In the genomic region with DNA sequence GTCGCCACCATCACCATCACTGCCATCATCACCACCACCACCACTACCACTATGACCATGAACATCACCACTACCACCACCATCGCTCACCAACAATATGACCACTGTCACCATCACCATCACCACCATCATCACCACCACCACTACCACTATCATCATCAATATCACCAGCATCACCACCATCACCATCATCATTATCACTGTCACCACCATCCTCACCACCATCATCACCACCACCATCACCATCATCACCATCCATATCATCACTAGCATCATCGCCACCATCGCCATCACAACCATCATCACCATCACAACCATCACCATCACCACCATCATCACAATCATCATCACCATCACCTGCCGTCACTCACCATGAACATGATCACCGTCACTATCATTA, we compare ENCODE assay signal across 23 cellular contexts.
"Had no signal": no experiment of that assay in that cellular context is flagged by ENCODE, and none has a peak within 500 bp of the region (broad histone marks: within the 10 kb centered on the region; RNA-seq: fewer than 3 reads in every experiment).

No MANE protein-coding gene starts in this region.

- H2AFZ ChIP-seq: hepatocyte had no signal

- H3K4me1 ChIP-seq: esophagus muscularis mucosa, foreskin keratinocyte, gastroesophageal sphincter, heart left ventricle, lower lobe of right lung had no signal

- H3K4me1 Mint-ChIP-seq: immature natural killer cell, mesothelial cell of epicardium had no signal

- FAIRE-seq: colon, endothelial cell of umbilical vein, frontal cortex, keratinocyte had no signal

- DNase-seq: dermis blood vessel endothelial cell; dorsolateral prefrontal cortex; effector CD4-positive, alpha-beta T cell; effector memory CD4-positive, alpha-beta T cell; foreskin keratinocyte; heart left ventricle; hypothalamus; immature natural killer cell; left colon; left ventricle myocardium superior; lower lobe of right lung; mesenchymal stem cell; mucosa of descending colon had no signal

- H3K4me3 ChIP-seq: coronary artery, dorsolateral prefrontal cortex, esophagus muscularis mucosa, gastroesophageal sphincter, heart left ventricle, hepatocyte, lower lobe of right lung, mucosa of descending colon had no signal

- H3K4me3 Mint-ChIP-seq: immature natural killer cell, mesothelial cell of epicardium had no signal

- H3K27ac ChIP-seq: coronary artery, dorsolateral prefrontal cortex, esophagus muscularis mucosa, foreskin keratinocyte, gastroesophageal sphincter, heart left ventricle, hepatocyte, lower lobe of right lung had no signal

- H3K9me3 Mint-ChIP-seq: immature natural killer cell, mesothelial cell of epicardium had no signal

- H3K27me3 ChIP-seq: foreskin keratinocyte, hepatocyte had no signal

- H3K4me2 ChIP-seq: hepatocyte had no signal

- H3K79me2 ChIP-seq: hepatocyte had no signal

- ATAC-seq: foreskin keratinocyte, gastroesophageal sphincter, heart left ventricle, left colon, left lobe of liver, left ventricle myocardium superior, lower lobe of right lung, mucosa of descending colon had no signal

- H3K9me3 ChIP-seq: esophagus muscularis mucosa, gastroesophageal sphincter, heart left ventricle, lower lobe of right lung, mucosa of descending colon had no signal

- H3K36me3 Mint-ChIP-seq: immature natural killer cell, mesothelial cell of epicardium had no signal

- H3K27ac Mint-ChIP-seq: immature natural killer cell, mesothelial cell of epicardium had no signal

- H3K36me3 ChIP-seq: esophagus muscularis mucosa, gastroesophageal sphincter, heart left ventricle, lower lobe of right lung had no signal
